In genomic region chr7:148868378-148868674, GRCh38 we compare ENCODE assay signal across 18 cellular contexts.
"Had no signal": no experiment of that assay in that cellular context is flagged by ENCODE, and none has a peak within 500 bp of the region (broad histone marks: within the 10 kb centered on the region; RNA-seq: fewer than 3 reads in every experiment).

No MANE protein-coding gene starts in this region.

- H3K4me3 Mint-ChIP-seq: activated T-cell treated with anti-CD3 and anti-CD28 coated beads, Interleukin-2, amount 50 U/mL, for 72 hours; immature natural killer cell; stimulated activated memory B cell treated with anti-CD40 and anti-IgM and Interleukin-4, amounts not matched to agents 10 μg/mL and 1 μg/mL and 100 μg/mL, for 72 hours had no signal

- H3K27ac Mint-ChIP-seq: activated T-cell treated with anti-CD3 and anti-CD28 coated beads, Interleukin-2, amount 50 U/mL, for 72 hours; stimulated activated memory B cell treated with anti-CD40 and anti-IgM and Interleukin-4, amounts not matched to agents 10 μg/mL and 1 μg/mL and 100 μg/mL, for 72 hours had no signal

- DNase-seq: activated CD4-positive, alpha-beta T cell treated with anti-CD3 and anti-CD28 coated beads, Interleukin-2, amount 50 U/mL, for 48 hours; activated CD4-positive, CD25-positive, alpha-beta regulatory T cell treated with anti-CD3 and anti-CD28 coated beads, Interleukin-2, amount 50 U/mL, for 72 hours; activated CD8-positive, alpha-beta memory T cell treated with anti-CD3 and anti-CD28 coated beads, Interleukin-2, amount 50 U/mL, for 48 hours; activated gamma-delta T cell; activated T-cell treated with anti-CD3 and anti-CD28 coated beads, Interleukin-2, amount 50 U/mL, for 72 hours; anterior cingulate cortex; body of pancreas; effector CD4-positive, alpha-beta T cell; foreskin melanocyte; glutamatergic neuron; immature natural killer cell; lower lobe of right lung; naive B cell; stimulated activated CD4-positive, alpha-beta T cell treated with anti-CD3 and anti-CD28 coated beads, Interleukin-15, amount 100 ng/mL, for 24 hours; stomach had no signal

- H3K27me3 Mint-ChIP-seq: naive B cell; stimulated activated memory B cell treated with anti-CD40 and anti-IgM and Interleukin-4, amounts not matched to agents 10 μg/mL and 1 μg/mL and 100 μg/mL, for 72 hours had no signal

- ATAC-seq: activated T-cell treated with anti-CD3 and anti-CD28 coated beads, Interleukin-2, amount 50 U/mL, for 72 hours; body of pancreas; left lobe of liver; lower lobe of right lung; sciatic nerve; stimulated activated memory B cell treated with anti-CD40 and anti-IgM and Interleukin-4, amounts not matched to agents 10 μg/mL and 1 μg/mL and 100 μg/mL, for 72 hours had no signal
